ENCODE assay signal across 8 cellular contexts in the genomic region with DNA sequence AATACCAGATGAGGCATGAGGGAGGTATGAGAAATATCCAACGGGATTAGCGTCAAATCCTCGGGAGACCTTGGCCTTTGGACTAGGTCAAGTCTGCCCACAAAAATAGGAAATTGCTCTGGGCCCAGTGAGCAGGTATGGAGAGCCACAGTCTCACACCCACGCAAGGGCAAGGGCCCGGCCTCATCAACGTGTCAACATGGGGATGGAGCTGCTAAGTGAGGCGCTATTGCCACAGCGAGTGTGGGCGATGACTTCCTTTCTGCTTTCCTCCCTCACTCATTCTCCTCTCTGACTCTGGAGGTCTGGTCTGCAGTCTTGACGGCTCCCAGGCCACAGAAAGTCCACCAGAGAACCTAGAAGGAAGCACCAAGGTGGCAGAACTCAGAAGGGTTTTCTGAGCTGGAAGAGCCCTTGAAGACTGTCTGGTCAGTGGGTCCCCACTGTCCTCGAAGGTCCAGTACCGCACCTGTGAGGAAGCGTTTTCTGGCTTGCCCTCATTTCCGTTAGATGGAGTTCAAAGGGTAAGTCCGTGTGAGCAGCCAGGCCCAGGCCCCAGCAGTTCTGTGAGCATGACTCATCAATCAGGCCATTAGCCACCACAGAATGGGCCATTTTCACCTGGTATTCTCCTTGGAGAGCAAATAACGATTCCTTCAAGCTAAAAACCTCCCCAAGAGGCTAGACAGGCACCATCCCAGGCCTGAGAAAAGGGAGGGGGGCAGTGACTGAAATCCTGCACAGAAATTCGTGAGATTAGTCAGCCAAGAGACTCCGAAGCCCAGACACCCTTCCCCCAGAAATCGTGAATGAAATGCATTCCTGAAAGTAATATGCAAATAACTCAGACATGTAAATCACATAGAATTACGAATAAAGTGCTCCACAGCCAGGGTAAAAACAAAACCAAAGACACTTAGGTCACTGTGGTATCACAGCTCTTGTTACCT.
DNase-seq lines count a peak whose midpoint lies in the region; ATAC-seq and TF ChIP-seq lines count a peak whose summit lies in the region.

No MANE protein-coding gene starts in this region.

- TF ChIP-seq POLR2A in gastroesophageal sphincter (IDR thresholded peaks at IDR 0.05) = no peak

- peak overlapping the region in 3 of 4 donors; percentile 74 to 78 (median 75) for H3K27ac ChIP-seq in gastroesophageal sphincter

- ATAC-seq in GM19452 (IDR thresholded peaks at IDR 0.05; ENCODE audit: unreplicated experiment) = peak; percentile 85
- peak; percentile 86 for ATAC-seq in HG03432 (IDR thresholded peaks at IDR 0.05; ENCODE audit: unreplicated experiment)
- no peak for ATAC-seq in gastroesophageal sphincter

- intact Hi-C loops in posterior cingulate gyrus (cut with DNase I) = no loop called here

- H3K9me3 ChIP-seq in gastroesophageal sphincter = no peaks in the 10 kb centered on the region

- no peaks in the 10 kb centered on the region for H3K36me3 ChIP-seq in gastroesophageal sphincter

- TF ChIP-seq CTCF in gastroesophageal sphincter (IDR thresholded peaks at IDR 0.05) = no peak

- TF ChIP-seq EP300 in gastroesophageal sphincter (IDR thresholded peaks at IDR 0.05) = no peak

- peak; percentile 23 for DNase-seq in COLO668 (lab: John Stamatoyannopoulos, UW; ENCODE audit: unreplicated experiment)
- peak; percentile 24 to 59 for DNase-seq in activated CD4-positive, alpha-beta T cell treated with anti-CD3 and anti-CD28 coated beads, Interleukin-2, amount 50 U/mL, for 24 hours (ENCODE audit: low read depth in 1 of 2, low spot score in 1 of 2)
- peak; percentile 34 for DNase-seq in stimulated activated CD8-positive, alpha-beta memory T cell treated with anti-CD3 and anti-CD28 coated beads, Interleukin-12 subunit alpha, Interleukin-12 subunit beta, amount 100 ng/mL, for 24 hours (ENCODE audit: extremely low read depth)
- DNase-seq in NCI-H2029 (lab: John Stamatoyannopoulos, UW) = no peak
- DNase-seq in posterior cingulate gyrus = no peak

- H3K27me3 ChIP-seq in gastroesophageal sphincter = no peaks in the 10 kb centered on the region

- peaks cover 15 to 81% (median 34%) of the 10 kb centered on the region in 3 donors for H3K4me1 ChIP-seq in gastroesophageal sphincter

- H3K4me3 ChIP-seq in gastroesophageal sphincter = no peak overlapping the region

- 75 to 77% methylated on average over 11 to 15 of the region's 20 CpGs for WGBS in gastroesophageal sphincter (ENCODE audit: low coverage in 1 of 2), 2 donors

Comparison
In these comparisons a context has a peak if more than half of its experiments do, and no peak if none do; other contexts are left out.
1. DNase-seq: peak in COLO668 (single experiment), activated CD4-positive, alpha-beta T cell treated with anti-CD3 and anti-CD28 coated beads, Interleukin-2, amount 50 U/mL, for 24 hours (2 of 2) and stimulated activated CD8-positive, alpha-beta memory T cell treated with anti-CD3 and anti-CD28 coated beads, Interleukin-12 subunit alpha, Interleukin-12 subunit beta, amount 100 ng/mL, for 24 hours (single experiment); none in NCI-H2029 (single experiment) and posterior cingulate gyrus (0 of 10).